Comparison of ENCODE assay signal across 2 cellular contexts in genomic region chr14:31221266-31221665, GRCh38.
TF ChIP-seq lines count a peak whose summit lies in the region.

No MANE protein-coding gene starts in this region.

TF ChIP-seq in HepG2, 621 proteins besides CTCF, POLR2A, EP300 and RAD21:
- TF ChIP-seq PTBP1 (IDR thresholded peaks at IDR 0.05; ENCODE audit: low read depth, low read length, poor library complexity, severe bottlenecking) (no peak), ZNF180 (CRISPR knock-in tag; IDR thresholded peaks at IDR 0.05; ENCODE audit: borderline replicate concordance, low read depth) (no peak), ZNF75D (CRISPR knock-in tag; IDR thresholded peaks at IDR 0.05; ENCODE audit: borderline replicate concordance) (no peak), ATM (IDR thresholded peaks at IDR 0.05; ENCODE audit: borderline replicate concordance) (no peak), ZSCAN31 (CRISPR knock-in tag; IDR thresholded peaks at IDR 0.05; ENCODE audit: low read depth) (0 out of 2 replicates have a peak, but pooled peaks have one; percentile 11), STAG1 (CRISPR knock-in tag; IDR thresholded peaks at IDR 0.05) (no peak), ASH2L (IDR thresholded peaks at IDR 0.05; ENCODE audit: insufficient read length, low read depth, low read length) (no peak), RNF2 (conservative IDR thresholded peaks at IDR 0.05; ENCODE audit: low read depth) (no peak), STAT6 (CRISPR knock-in tag; IDR thresholded peaks at IDR 0.05; ENCODE audit: borderline replicate concordance) (no peak), ZNF629 (CRISPR knock-in tag; conservative IDR thresholded peaks at IDR 0.05) (peak; percentile 76)

TF ChIP-seq in K562, 482 proteins besides CTCF, POLR2A, EP300 and RAD21:
- TF ChIP-seq CCAR2 (IDR thresholded peaks at IDR 0.05; ENCODE audit: low read depth, low read length) (no peak), RBM25 (IDR thresholded peaks at IDR 0.05; ENCODE audit: low read depth, low read length, severe bottlenecking) (peak; percentile 52)
TF ChIP-seq in K562: peak in this region for 1.
